Comparison of ENCODE assay signal across 9 cellular contexts in genomic region chr3:105747056-105747455, GRCh38.
DNase-seq lines count a peak whose midpoint lies in the region; ATAC-seq and TF ChIP-seq lines count a peak whose summit lies in the region.
"Had no signal": no experiment of that assay in that cellular context is flagged by ENCODE, and none has a peak within 500 bp of the region (broad histone marks: within the 10 kb centered on the region; RNA-seq: fewer than 3 reads in every experiment).

No MANE protein-coding gene starts in this region.

- H3K9me3 ChIP-seq in adrenal gland (replicated peaks in 1 of 3) (no peaks in the 10 kb centered on the region), tibial artery (no peaks in the 10 kb centered on the region)
- H3K9me3 ChIP-seq: BLaER1 had no signal

- no peak for DNase-seq in activated T-cell treated with anti-CD3 and anti-CD28 coated beads, Interleukin-2, amount 50 U/mL, for 24 hours
- no peak for DNase-seq in activated T-cell treated with anti-CD3 and anti-CD28 coated beads, Interleukin-2, amount 50 U/mL, for 48 hours
- DNase-seq in adrenal gland (peak in 2 of 7 donors; percentile 15 to 28), inferior parietal cortex (ENCODE audit: extremely low spot score) (peak; percentile 20), tibial artery (no peak), NCI-H146 treated with DMSO at 0.1 percent for 48 hours (lab: John Stamatoyannopoulos, UW; ENCODE audit: unreplicated experiment) (no peak), mesenteric fat pad (ENCODE audit: low spot score) (no peak)

- H3K36me3 Mint-ChIP-seq in activated T-cell treated with anti-CD3 and anti-CD28 coated beads, Interleukin-2, amount 50 U/mL, for 24 hours (ENCODE audit: low read depth), result peaks cover 76% of the 10 kb centered on the region

- H3K4me3 Mint-ChIP-seq in activated T-cell treated with anti-CD3 and anti-CD28 coated beads, Interleukin-2, amount 50 U/mL, for 24 hours, result peak overlapping the region; percentile 47

- no peak overlapping the region for H3K4me3 ChIP-seq in adrenal gland
- H3K4me3 ChIP-seq in tibial artery, result no peak overlapping the region
- H3K4me3 ChIP-seq: BLaER1 had no signal

- TF ChIP-seq POLR2A in adrenal gland (IDR thresholded peaks at IDR 0.05), result no peak

- H3K36me3 ChIP-seq in adrenal gland (replicated peaks in 1 of 2), result peaks cover 0 to 12% of the 10 kb centered on the region in 2 donors
- H3K36me3 ChIP-seq in tibial artery, result peaks cover 0 to 10% (median 7%) of the 10 kb centered on the region in 3 donors

- H3K27ac Mint-ChIP-seq in activated T-cell treated with anti-CD3 and anti-CD28 coated beads, Interleukin-2, amount 50 U/mL, for 24 hours, result peak overlapping the region; percentile 89

- peaks cover 79% of the 10 kb centered on the region for H3K4me1 Mint-ChIP-seq in activated T-cell treated with anti-CD3 and anti-CD28 coated beads, Interleukin-2, amount 50 U/mL, for 24 hours (ENCODE audit: low read depth)

- no peaks in the 10 kb centered on the region for H3K27me3 Mint-ChIP-seq in activated T-cell treated with anti-CD3 and anti-CD28 coated beads, Interleukin-2, amount 50 U/mL, for 24 hours

- TF ChIP-seq CTCF in adrenal gland (IDR thresholded peaks at IDR 0.05), result no peak
- no peak for TF ChIP-seq CTCF in tibial artery (IDR thresholded peaks at IDR 0.05)

- H3K27me3 ChIP-seq in adrenal gland, result no peaks in the 10 kb centered on the region
- H3K27me3 ChIP-seq in tibial artery, result no peaks in the 10 kb centered on the region
- H3K27me3 ChIP-seq: BLaER1 had no signal

- H3K4me1 ChIP-seq in adrenal gland (replicated peaks in 1 of 2) (peaks cover 6 to 21% of the 10 kb centered on the region in 2 donors), tibial artery (peaks cover 0 to 28% (median 23%) of the 10 kb centered on the region in 4 donors)
- H3K4me1 ChIP-seq: BLaER1 had no signal

- 13 to 24% (median 21%) methylated on average over 3 of the region's 3 CpGs for WGBS in adrenal gland, 4 donors

- no peaks in the 10 kb centered on the region for H3K9me3 Mint-ChIP-seq in activated T-cell treated with anti-CD3 and anti-CD28 coated beads, Interleukin-2, amount 50 U/mL, for 24 hours

- no peak for ATAC-seq in HG03159 (IDR thresholded peaks at IDR 0.05; ENCODE audit: unreplicated experiment)

- intact Hi-C loops in adrenal gland (cut with DNase I) (no loop called here), tibial artery (cut with DNase I; ENCODE audit: low total_unique reads) (no loop called here)

- peak overlapping the region in 3 of 5 donors; percentile 10 to 55 (median 27) for H3K27ac ChIP-seq in adrenal gland
- H3K27ac ChIP-seq in tibial artery, result peak overlapping the region; percentile 46 to 47
- H3K27ac ChIP-seq: BLaER1 had no signal
